ENCODE assay signal across 2 cellular contexts in the genomic region with DNA sequence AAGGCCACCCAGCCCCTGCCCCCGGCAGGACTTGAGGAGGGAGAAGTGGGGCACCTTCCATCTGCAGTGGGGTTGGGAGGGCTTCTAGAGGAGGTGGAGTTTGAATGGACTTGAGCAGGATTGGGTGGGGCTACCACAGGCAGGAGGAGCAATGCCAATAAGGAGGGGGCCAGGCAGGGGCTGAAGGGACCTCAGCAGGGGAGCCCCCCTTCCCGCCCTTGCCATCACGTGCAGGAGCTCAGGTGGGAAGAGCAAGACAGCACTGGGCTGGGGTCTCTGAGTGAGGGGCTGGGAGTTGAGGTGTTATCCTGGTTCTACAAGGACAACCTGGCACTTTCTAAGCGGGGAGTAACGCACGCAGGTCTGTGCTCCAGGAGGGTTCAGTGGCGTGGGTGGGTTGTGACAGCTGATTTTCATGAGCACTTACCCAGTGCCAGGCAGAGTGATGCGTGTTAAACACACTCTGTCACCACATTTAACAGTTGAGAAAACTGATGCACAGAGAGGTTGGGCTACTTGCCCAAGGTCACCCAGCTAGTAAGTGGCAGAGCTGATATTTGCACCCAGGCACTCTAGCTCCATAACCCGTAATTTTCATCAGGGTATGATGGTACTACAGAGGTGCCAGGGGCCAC.
A peak's percentile ranks its signal among the peaks of the same experiment; 100 is the strongest.
TF ChIP-seq lines count a peak whose summit lies in the region.

No MANE protein-coding gene starts in this region.

TF ChIP-seq in HEK293, 187 proteins besides CTCF, POLR2A, EP300 and RAD21:
- TF ChIP-seq ZNF660 (tag by site-specific recombination; IDR thresholded peaks at IDR 0.05), result peak; percentile 92
- TF ChIP-seq ZNF768 (tag by site-specific recombination; IDR thresholded peaks at IDR 0.05), result peak; percentile 54
- no peak for TF ChIP-seq ZNF571 (tag by site-specific recombination; IDR thresholded peaks at IDR 0.05)
- TF ChIP-seq, protein P1, sequence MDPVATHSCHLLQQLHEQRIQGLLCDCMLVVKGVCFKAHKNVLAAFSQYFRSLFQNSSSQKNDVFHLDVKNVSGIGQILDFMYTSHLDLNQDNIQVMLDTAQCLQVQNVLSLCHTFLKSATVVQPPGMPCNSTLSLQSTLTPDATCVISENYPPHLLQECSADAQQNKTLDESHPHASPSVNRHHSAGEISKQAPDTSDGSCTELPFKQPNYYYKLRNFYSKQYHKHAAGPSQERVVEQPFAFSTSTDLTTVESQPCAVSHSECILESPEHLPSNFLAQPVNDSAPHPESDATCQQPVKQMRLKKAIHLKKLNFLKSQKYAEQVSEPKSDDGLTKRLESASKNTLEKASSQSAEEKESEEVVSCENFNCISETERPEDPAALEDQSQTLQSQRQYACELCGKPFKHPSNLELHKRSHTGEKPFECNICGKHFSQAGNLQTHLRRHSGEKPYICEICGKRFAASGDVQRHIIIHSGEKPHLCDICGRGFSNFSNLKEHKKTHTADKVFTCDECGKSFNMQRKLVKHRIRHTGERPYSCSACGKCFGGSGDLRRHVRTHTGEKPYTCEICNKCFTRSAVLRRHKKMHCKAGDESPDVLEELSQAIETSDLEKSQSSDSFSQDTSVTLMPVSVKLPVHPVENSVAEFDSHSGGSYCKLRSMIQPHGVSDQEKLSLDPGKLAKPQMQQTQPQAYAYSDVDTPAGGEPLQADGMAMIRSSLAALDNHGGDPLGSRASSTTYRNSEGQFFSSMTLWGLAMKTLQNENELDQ (tag by site-specific recombination; IDR thresholded peaks at IDR 0.05; ENCODE audit: low read depth), result no peak

TF ChIP-seq in K562, 482 proteins besides CTCF, POLR2A, EP300 and RAD21:
- TF ChIP-seq ZNF212 (CRISPR knock-in tag; IDR thresholded peaks at IDR 0.05) (no peak), HNRNPL (IDR thresholded peaks at IDR 0.05; ENCODE audit: low read depth, low read length) (no peak), ZFP36 (IDR thresholded peaks at IDR 0.05; ENCODE audit: low read depth, low read length, partially characterized antibody) (peak; percentile 51)
